8 cellular contexts compared by ENCODE assay signal in the genomic region with DNA sequence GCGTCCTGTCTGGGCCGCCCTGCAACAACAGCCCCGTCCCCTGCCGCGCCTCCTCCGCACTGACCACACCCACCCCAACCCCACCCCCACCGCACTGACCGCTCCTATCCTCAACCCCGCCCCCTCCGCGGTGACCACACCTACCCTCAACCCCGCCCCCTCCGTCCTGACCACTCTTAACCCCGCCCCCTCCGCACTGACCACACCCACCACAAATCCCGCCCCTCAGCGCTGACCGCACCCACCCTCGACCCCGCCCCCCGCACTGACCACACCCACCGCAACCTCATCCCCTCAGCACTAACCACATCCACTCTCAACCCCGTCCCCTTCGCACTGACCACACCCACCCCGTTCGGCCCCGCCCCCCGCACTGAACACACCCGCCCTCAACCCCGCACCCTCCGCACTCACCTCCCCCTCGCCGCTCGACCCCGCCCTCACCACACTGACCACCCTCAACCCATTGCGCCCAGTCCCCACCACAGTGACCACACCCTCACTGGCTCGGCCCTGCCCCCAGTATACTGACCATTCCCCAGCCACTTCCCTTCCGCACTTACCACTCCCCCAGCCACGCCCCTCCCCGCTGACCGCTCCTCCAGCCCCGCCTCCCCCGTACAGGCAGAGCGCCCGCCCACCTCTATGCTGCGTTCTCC. TPM values are rescaled to one million over a fixed set of nuclear protein-coding genes. Genes with fewer than 3 reads are reported as not detected.
DNase-seq lines count a peak whose midpoint lies in the region; ATAC-seq and TF ChIP-seq lines count a peak whose summit lies in the region.

No MANE protein-coding gene starts in this region.

- peak; percentile 44 for ATAC-seq in HG02763 (IDR thresholded peaks at IDR 0.05; ENCODE audit: unreplicated experiment)

- H3K4me3 ChIP-seq in epithelial cell of proximal tubule (ENCODE audit: low read depth, low read length) (peak overlapping the region; percentile 62), mononuclear cell (ENCODE audit: low read length) (peak overlapping the region; percentile 37)

- no peaks in the 10 kb centered on the region for H3K9me3 ChIP-seq in mononuclear cell (ENCODE audit: low read depth, low read length)

- no peak for TF ChIP-seq CTCF in epithelial cell of proximal tubule (conservative IDR thresholded peaks at IDR 0.05; ENCODE audit: low read depth, low read length)

- DNase-seq in GM04503 (ENCODE audit: low read depth) (peak; percentile 49), NOMO-1 treated with DMSO at 0.1 percent for 48 hours (lab: John Stamatoyannopoulos, UW; ENCODE audit: unreplicated experiment) (peak; percentile 86), activated T-cell treated with anti-CD3 and anti-CD28 coated beads for 24 hours (ENCODE audit: low read depth) (peak; percentile 51), epithelial cell of proximal tubule (ENCODE audit: low read depth) (peak; percentile 48), NCI-H526 treated with DMSO at 0.1 percent for 48 hours (lab: John Stamatoyannopoulos, UW) (no peak)
- DNase-seq in stimulated activated CD8-positive, alpha-beta memory T cell treated with anti-CD3 and anti-CD28 coated beads, Interleukin-15, amount 100 ng/mL, for 4 hours (ENCODE audit: low read depth in 2 of 2): peak; percentile 42

- H3K4me1 ChIP-seq in mononuclear cell (ENCODE audit: insufficient read depth, low read length): peaks cover 45% of the 10 kb centered on the region

- no peaks in the 10 kb centered on the region for H3K27me3 ChIP-seq in mononuclear cell (ENCODE audit: insufficient read depth, low read length)

RNA-seq across cellular contexts. Expression of a gene that starts 8.2 kb away (rescaled TPM):
- total RNA-seq in epithelial cell of proximal tubule (not detected in 2 replicates), mononuclear cell (1.7 TPM)
